In the genomic region with DNA sequence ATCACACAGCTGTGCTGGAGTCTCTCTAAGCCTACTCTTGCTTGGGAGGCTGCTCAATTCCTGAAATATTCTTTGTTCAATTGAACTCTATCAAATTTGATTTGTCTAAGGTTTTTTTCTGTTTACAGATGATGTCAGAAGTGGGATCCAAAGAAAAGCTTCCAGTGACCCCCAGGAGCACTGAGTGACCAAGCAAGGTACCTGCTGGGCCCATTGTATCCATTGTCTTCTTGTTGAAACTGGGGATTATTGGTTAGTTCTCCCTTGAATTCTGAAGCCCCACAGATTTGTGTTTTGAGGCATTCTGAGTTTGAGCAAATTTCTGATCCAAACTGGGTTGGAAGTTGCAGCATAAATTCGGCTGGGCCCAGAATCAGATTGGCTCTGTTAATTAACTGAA, we compare ENCODE assay signal across 1 cellular context.
TF ChIP-seq lines count a peak whose summit lies in the region.

No MANE protein-coding gene starts in this region.

TF ChIP-seq in IMR-90, 13 proteins besides CTCF, POLR2A, EP300 and RAD21:
- TF ChIP-seq, protein P1, sequence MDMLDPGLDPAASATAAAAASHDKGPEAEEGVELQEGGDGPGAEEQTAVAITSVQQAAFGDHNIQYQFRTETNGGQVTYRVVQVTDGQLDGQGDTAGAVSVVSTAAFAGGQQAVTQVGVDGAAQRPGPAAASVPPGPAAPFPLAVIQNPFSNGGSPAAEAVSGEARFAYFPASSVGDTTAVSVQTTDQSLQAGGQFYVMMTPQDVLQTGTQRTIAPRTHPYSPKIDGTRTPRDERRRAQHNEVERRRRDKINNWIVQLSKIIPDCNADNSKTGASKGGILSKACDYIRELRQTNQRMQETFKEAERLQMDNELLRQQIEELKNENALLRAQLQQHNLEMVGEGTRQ (IDR thresholded peaks at IDR 0.05; ENCODE audit: low read depth, low read length), result no peak
- TF ChIP-seq MAZ (IDR thresholded peaks at IDR 0.05; ENCODE audit: borderline replicate concordance, low read depth, low read length) (no peak), BHLHE40 (IDR thresholded peaks at IDR 0.05; ENCODE audit: low read depth, low read length) (no peak), MXI1 (IDR thresholded peaks at IDR 0.05; ENCODE audit: borderline replicate concordance, low read depth, low read length) (no peak), MAFK (IDR thresholded peaks at IDR 0.05; ENCODE audit: low read depth, low read length) (no peak), RCOR1 (IDR thresholded peaks at IDR 0.05; ENCODE audit: insufficient replicate concordance, low read length) (no peak), SMC3 (IDR thresholded peaks at IDR 0.05; ENCODE audit: low read depth, low read length) (no peak)
